Comparison of ENCODE assay signal across 8 cellular contexts in the genomic region with DNA sequence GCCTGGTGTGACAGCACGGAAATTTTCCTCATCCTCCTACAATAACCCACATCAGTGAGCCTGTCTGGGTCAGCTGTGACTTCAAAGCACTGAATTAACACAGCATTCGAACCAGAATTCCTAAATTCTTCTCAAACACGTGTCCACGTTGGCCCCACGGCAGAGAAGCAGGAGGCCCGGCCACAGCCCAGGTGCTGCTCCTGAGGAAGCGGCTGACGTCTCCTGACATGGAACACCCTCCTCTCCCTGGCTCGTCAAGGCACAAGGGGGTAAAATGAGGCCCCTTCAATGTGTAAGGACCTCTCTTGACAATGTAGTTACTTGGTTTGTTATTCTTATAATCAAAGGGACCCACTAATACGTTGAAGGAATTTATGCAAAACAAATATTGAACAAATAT.
"Had no signal": no experiment of that assay in that cellular context is flagged by ENCODE, and none has a peak within 500 bp of the region (broad histone marks: within the 10 kb centered on the region; RNA-seq: fewer than 3 reads in every experiment).

No MANE protein-coding gene starts in this region.

- H3K27me3 Mint-ChIP-seq: IgD-negative memory B cell had no signal

- H3K4me1 Mint-ChIP-seq: H9, IgD-negative memory B cell had no signal

- H3K4me3 ChIP-seq: GM23248 had no signal

- FAIRE-seq: H54, HepG2 had no signal

- H3K27ac ChIP-seq: GM23248, HL-60 had no signal

- H3K9ac ChIP-seq: GM23248 had no signal

- H2AFZ ChIP-seq: GM23248 had no signal

- H3K36me3 Mint-ChIP-seq: IgD-negative memory B cell had no signal

- DNase-seq: GM23248, GOT3, H9, HCEC 1CT had no signal

- H3K4me3 Mint-ChIP-seq: H9, IgD-negative memory B cell had no signal
